Comparison of ENCODE assay signal across 8 cellular contexts in genomic region chr11:85811624-85812023, GRCh38. TPM values are rescaled to one million over a fixed set of nuclear protein-coding genes. Genes with fewer than 3 reads are reported as not detected.
DNase-seq lines count a peak whose midpoint lies in the region; ATAC-seq and TF ChIP-seq lines count a peak whose summit lies in the region.

No MANE protein-coding gene starts in this region.

- peak overlapping the region; percentile 93 for H3K4me3 Mint-ChIP-seq in CD8-positive, alpha-beta T cell

- no peak for TF ChIP-seq CTCF in CD8-positive, alpha-beta T cell (IDR thresholded peaks at IDR 0.05)
- no peak for TF ChIP-seq CTCF in fibroblast of the aortic adventitia (IDR thresholded peaks at IDR 0.05; ENCODE audit: insufficient read depth, low read length)
- no peak for TF ChIP-seq CTCF in prostate gland (IDR thresholded peaks at IDR 0.05)

- H3K9me3 Mint-ChIP-seq in CD8-positive, alpha-beta T cell: no peaks in the 10 kb centered on the region

- peak overlapping the region; percentile 68 for H3K4me3 ChIP-seq in CD8-positive, alpha-beta T cell (ENCODE audit: low read depth, low read length)
- H3K4me3 ChIP-seq in SK-N-MC (peak overlapping the region; percentile 78; the same call in 1 of the 2 replicates), fibroblast of the aortic adventitia (ENCODE audit: low read depth, low read length) (peak overlapping the region; percentile 65), prostate gland (peak overlapping the region; percentile 52)

- H3K9me3 ChIP-seq in CD8-positive, alpha-beta T cell (ENCODE audit: low read length): no peaks in the 10 kb centered on the region
- no peaks in the 10 kb centered on the region for H3K9me3 ChIP-seq in SK-N-MC (ENCODE audit: low read depth, low read length)
- H3K9me3 ChIP-seq in prostate gland: no peaks in the 10 kb centered on the region

- WGBS in prostate gland: 83% methylated on average over 13 of the region's 13 CpGs

- H3K36me3 Mint-ChIP-seq in CD8-positive, alpha-beta T cell: peaks cover 3% of the 10 kb centered on the region

- TF ChIP-seq POLR2A in prostate gland (IDR thresholded peaks at IDR 0.05): no peak

- no peaks in the 10 kb centered on the region for H3K27me3 ChIP-seq in CD8-positive, alpha-beta T cell (ENCODE audit: insufficient read depth, low read length)
- no peaks in the 10 kb centered on the region for H3K27me3 ChIP-seq in prostate gland (replicated peaks; ENCODE audit: insufficient read depth)

- no peak overlapping the region for H3K9ac ChIP-seq in SK-N-MC (ENCODE audit: insufficient read length)

- POLR2A ChIA-PET in CD8-positive, alpha-beta T cell (lab: Charles Lee): interaction anchor here (1.2 kb wide), 1 partner anchor 147 kb away, joined by 4 read pairs; the partner anchor contains the start of gene CREBZF

- intact Hi-C loops in CD8-positive, alpha-beta T cell (cut with DNase I, micrococcal nuclease): loop anchor here (1.0 to 5.0 kb wide), 7 partner anchors 8 to 256 kb away; partner anchors contain the start of genes CCDC83 (in 1 of the 2), DLG2 (in 1 of the 2), PICALM (in 1 of the 2) and TMEM126B (in 1 of the 2)
- intact Hi-C loops in prostate gland (cut with DNase I): no loop called here

- H3K27ac Mint-ChIP-seq in CD8-positive, alpha-beta T cell: peak overlapping the region; percentile 92

- H3K27ac ChIP-seq in CD8-positive, alpha-beta T cell (ENCODE audit: low read depth, low read length): peak overlapping the region; percentile 50
- H3K27ac ChIP-seq in SK-N-MC: no peak overlapping the region
- peak overlapping the region in 1 of 2 donors; percentile 46 for H3K27ac ChIP-seq in prostate gland

- no peak for ATAC-seq in CD8-positive, alpha-beta T cell
- ATAC-seq in HG02763 (IDR thresholded peaks at IDR 0.05; ENCODE audit: unreplicated experiment): no peak
- no peak for ATAC-seq in HG03159 (IDR thresholded peaks at IDR 0.05; ENCODE audit: unreplicated experiment)

- no peaks in the 10 kb centered on the region for H3K36me3 ChIP-seq in CD8-positive, alpha-beta T cell (ENCODE audit: insufficient read depth, low read length)
- no peaks in the 10 kb centered on the region for H3K36me3 ChIP-seq in SK-N-MC (ENCODE audit: insufficient read depth, low read length)
- H3K36me3 ChIP-seq in prostate gland: no peaks in the 10 kb centered on the region

- H3K4me1 Mint-ChIP-seq in CD8-positive, alpha-beta T cell (ENCODE audit: low read depth): peaks cover 43% of the 10 kb centered on the region

- CTCF ChIA-PET in CD8-positive, alpha-beta T cell (lab: Charles Lee): interaction anchor here (1.0 to 1.7 kb wide), 2 partner anchors 18 to 43 kb away, joined by 3 read pairs; partner anchors contain the start of gene CCDC83

- DNase-seq in CD8-positive, alpha-beta T cell: peak in 1 of 7 experiments; percentile 22
- DNase-seq in SK-N-MC (ENCODE audit: low read depth, low spot score): no peak
- DNase-seq in fibroblast of the aortic adventitia (ENCODE audit: low read depth): no peak
- no peak for DNase-seq in prostate gland (ENCODE audit: low spot score)
- DNase-seq in EL: no peak
- no peak for DNase-seq in COLO668 (lab: John Stamatoyannopoulos, UW; ENCODE audit: unreplicated experiment)

- peaks cover 2% of the 10 kb centered on the region for H3K27me3 Mint-ChIP-seq in CD8-positive, alpha-beta T cell (ENCODE audit: low read depth)

- H3K4me1 ChIP-seq in CD8-positive, alpha-beta T cell (ENCODE audit: insufficient read depth, low read length): peaks cover 19% of the 10 kb centered on the region
- H3K4me1 ChIP-seq in prostate gland (replicated peaks): no peaks in the 10 kb centered on the region

RNA-seq across cellular contexts. Expression of gene SYTL2, which starts 0.7 kb away (rescaled TPM):
- 10 to 100 TPM; 37.2 to 43.6 TPM for total RNA-seq in CD8-positive, alpha-beta T cell
- total RNA-seq in fibroblast of the aortic adventitia (ENCODE audit: low replicate concordance) (5.2 and 52.4 TPM in 2 replicates), prostate gland (100 to 1,000 TPM in 1 of 2 donors, 10 to 100 TPM in 1; 52.2 to 105 TPM)

RNA-seq across cellular contexts. Expression of gene CCDC83, which starts 43.6 kb away (rescaled TPM):
- total RNA-seq in CD8-positive, alpha-beta T cell: not detected
- total RNA-seq in fibroblast of the aortic adventitia (ENCODE audit: low replicate concordance) (not detected in 2 replicates), prostate gland (10 to 100 TPM in 1 of 2 donors, not detected in 1; 12.5 TPM)
